15 cellular contexts compared by ENCODE assay signal in the genomic region with DNA sequence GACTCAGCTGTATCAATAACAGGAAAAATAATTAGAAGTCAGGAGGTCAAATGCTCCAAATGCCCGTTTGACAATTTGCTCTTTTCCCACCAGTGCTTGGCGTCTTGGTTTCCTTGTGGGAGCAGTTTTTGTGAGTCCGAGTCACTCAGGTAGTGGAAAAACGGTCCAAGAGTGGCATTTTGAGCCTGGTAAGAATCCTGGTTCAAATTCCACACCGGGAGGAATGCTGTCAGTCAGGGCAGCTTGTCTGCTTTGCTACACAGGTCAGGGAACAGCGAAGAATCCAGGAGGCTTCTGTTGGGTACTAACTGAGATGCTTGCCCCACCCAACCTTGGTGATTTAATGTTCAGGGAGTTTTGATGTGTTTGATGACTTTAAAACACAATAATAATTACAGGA.
DNase-seq lines count a peak whose midpoint lies in the region; ATAC-seq and TF ChIP-seq lines count a peak whose summit lies in the region.
"Had no signal": no experiment of that assay in that cellular context is flagged by ENCODE, and none has a peak within 500 bp of the region (broad histone marks: within the 10 kb centered on the region; RNA-seq: fewer than 3 reads in every experiment).

No MANE protein-coding gene starts in this region.

- POLR2A ChIA-PET in Caco-2 (lab: Charles Lee): no interaction called here

- CTCF ChIA-PET in Caco-2 (lab: Charles Lee): no interaction called here

- H3K4me3 Mint-ChIP-seq in neural progenitor cell: no peak overlapping the region
- no peak overlapping the region for H3K4me3 Mint-ChIP-seq in Caco-2 (ENCODE audit: unreplicated experiment)
- H3K4me3 Mint-ChIP-seq: CD14-positive monocyte; CD8-positive, alpha-beta memory T cell had no signal

- H3K9me3 Mint-ChIP-seq in neural progenitor cell (no peaks in the 10 kb centered on the region), Caco-2 (ENCODE audit: unreplicated experiment) (no peaks in the 10 kb centered on the region)
- H3K9me3 Mint-ChIP-seq: CD8-positive, alpha-beta memory T cell had no signal

- no peak for TF ChIP-seq CTCF in fibroblast of mammary gland (conservative IDR thresholded peaks at IDR 0.05; ENCODE audit: control insufficient read depth, insufficient read depth, low read depth, low read length)
- TF ChIP-seq CTCF in neural progenitor cell (IDR thresholded peaks at IDR 0.05): no peak
- no peak for TF ChIP-seq CTCF in Caco-2 (IDR thresholded peaks at IDR 0.05; ENCODE audit: insufficient read depth in 1 of 2, low read depth in 1 of 2, low read length in 1 of 2, severe bottlenecking in 1 of 2, unreplicated experiment in 1 of 2)

- BruUV-seq in Caco-2 (replicated peaks; lab: Mats Ljungman, UMichigan): no TSS peak

- peak overlapping the region; percentile 35 for H2AFZ ChIP-seq in neural progenitor cell (replicated peaks)
- H2AFZ ChIP-seq: GM23248 had no signal

- peak overlapping the region; percentile 5 for H3K4me2 ChIP-seq in neural progenitor cell

- H3K4me1 Mint-ChIP-seq in neural progenitor cell (no peaks in the 10 kb centered on the region), Caco-2 (ENCODE audit: low read depth, unreplicated experiment) (no peaks in the 10 kb centered on the region)
- H3K4me1 Mint-ChIP-seq: CD14-positive monocyte; CD8-positive, alpha-beta memory T cell had no signal

- no peaks in the 10 kb centered on the region for H4K20me1 ChIP-seq in neural progenitor cell (ENCODE audit: low read depth)

- intact Hi-C loops in Right ventricle myocardium superior (cut with DNase I) (no loop called here), Caco-2 (cut with micrococcal nuclease; ENCODE audit: unreplicated experiment) (no loop called here)

- peaks cover 5% of the 10 kb centered on the region for H3K27me3 Mint-ChIP-seq in neural progenitor cell (ENCODE audit: insufficient read depth, low read depth)
- peaks cover 26% of the 10 kb centered on the region for H3K27me3 Mint-ChIP-seq in Caco-2 (ENCODE audit: insufficient read depth, unreplicated experiment)

- H3K4me3 ChIP-seq in fibroblast of mammary gland (ENCODE audit: control insufficient read depth, low read depth, low read length) (no peak overlapping the region), neural progenitor cell (no peak overlapping the region), Caco-2 (ENCODE audit: low read depth, low read length) (no peak overlapping the region)
- H3K4me3 ChIP-seq: GM23248 had no signal

- H3K9ac ChIP-seq in neural progenitor cell: no peak overlapping the region
- H3K9ac ChIP-seq: GM23248 had no signal

- no peaks in the 10 kb centered on the region for H3K36me3 Mint-ChIP-seq in neural progenitor cell
- no peaks in the 10 kb centered on the region for H3K36me3 Mint-ChIP-seq in Caco-2 (ENCODE audit: insufficient read depth, unreplicated experiment)
- H3K36me3 Mint-ChIP-seq: CD14-positive monocyte; CD8-positive, alpha-beta memory T cell had no signal

- DNase-seq in ELF-1 (ENCODE audit: low read depth, low spot score): peak; percentile 40
- DNase-seq in fibroblast of mammary gland (ENCODE audit: low read depth): peak; percentile 1
- peak; percentile 43 for DNase-seq in neural progenitor cell (ENCODE audit: low spot score)
- peak; percentile 4 for DNase-seq in renal cortical epithelial cell (ENCODE audit: low read depth)
- DNase-seq in Right ventricle myocardium superior: no peak
- DNase-seq in kidney tubule cell (ENCODE audit: low spot score): no peak
- DNase-seq in Caco-2: no peak
- DNase-seq: CD8-positive, alpha-beta memory T cell; DMS53; GM23248 had no signal

- H3K9me3 ChIP-seq in neural progenitor cell (ENCODE audit: low read depth) (no peaks in the 10 kb centered on the region), Caco-2 (no peaks in the 10 kb centered on the region)

- H3K36me3 ChIP-seq in neural progenitor cell: no peaks in the 10 kb centered on the region
- H3K36me3 ChIP-seq in Caco-2 (ENCODE audit: control insufficient read depth, insufficient read depth, low read length): no peaks in the 10 kb centered on the region

- no peaks in the 10 kb centered on the region for H3K79me2 ChIP-seq in neural progenitor cell (ENCODE audit: low read depth)

- H3K27ac Mint-ChIP-seq in neural progenitor cell: no peak overlapping the region
- H3K27ac Mint-ChIP-seq in Caco-2 (ENCODE audit: unreplicated experiment): no peak overlapping the region
- H3K27ac Mint-ChIP-seq: CD14-positive monocyte; CD8-positive, alpha-beta memory T cell had no signal

- no peak for ATAC-seq in HG02588 (IDR thresholded peaks at IDR 0.05; ENCODE audit: unreplicated experiment)
- ATAC-seq in Right ventricle myocardium superior (ENCODE audit: poor library complexity): no peak
- ATAC-seq: HCT116 had no signal

- no peaks in the 10 kb centered on the region for H3K27me3 ChIP-seq in neural progenitor cell
- no peaks in the 10 kb centered on the region for H3K27me3 ChIP-seq in Caco-2 (replicated peaks; ENCODE audit: control insufficient read depth, insufficient read depth, low read length)

- H3F3A ChIP-seq in neural progenitor cell (ENCODE audit: low read depth): peaks cover 6% of the 10 kb centered on the region

- H3K27ac ChIP-seq in neural progenitor cell: no peak overlapping the region
- H3K27ac ChIP-seq: 22Rv1, GM23248, HL-60 had no signal

- peaks cover 13% of the 10 kb centered on the region for H3K4me1 ChIP-seq in neural progenitor cell
- H3K4me1 ChIP-seq in Caco-2: no peaks in the 10 kb centered on the region

Comparison
In these comparisons a context has a peak if more than half of its experiments do, and no peak if none do; other contexts are left out.
1. DNase-seq: peak in ELF-1 (single experiment), fibroblast of mammary gland (single experiment), neural progenitor cell (single experiment) and renal cortical epithelial cell (single experiment); none in Right ventricle myocardium superior (single experiment), kidney tubule cell (single experiment) and Caco-2 (0 of 2).